ENCODE assay signal across 12 cellular contexts in genomic region chr10:124523301-124523871, GRCh38.
DNase-seq lines count a peak whose midpoint lies in the region; ATAC-seq, FAIRE-seq and TF ChIP-seq lines count a peak whose summit lies in the region.
"Had no signal": no experiment of that assay in that cellular context is flagged by ENCODE, and none has a peak within 500 bp of the region (broad histone marks: within the 10 kb centered on the region; RNA-seq: fewer than 3 reads in every experiment).

No MANE protein-coding gene starts in this region.

- no peaks in the 10 kb centered on the region for H3K9me3 Mint-ChIP-seq in activated naive CD4-positive, alpha-beta T cell treated with anti-CD3 and anti-CD28 coated beads, Interleukin-2, amount 10 ng/mL, durations not matched to agents 7 days and 5 days
- H3K9me3 Mint-ChIP-seq: activated naive CD4-positive, alpha-beta T cell treated with anti-CD3 and anti-CD28 coated beads for 36 hours had no signal

- no peaks in the 10 kb centered on the region for H3K79me1 ChIP-seq in neuronal stem cell (ENCODE audit: low read depth, low read length)

- no peak overlapping the region for H2BK15ac ChIP-seq in neuronal stem cell (ENCODE audit: low read length)

- no peak for TF ChIP-seq POLR2A in endothelial cell of umbilical vein (IDR thresholded peaks at IDR 0.05; ENCODE audit: low read depth, low read length)

- H3K27me3 Mint-ChIP-seq in activated naive CD4-positive, alpha-beta T cell treated with anti-CD3 and anti-CD28 coated beads, Interleukin-2, amount 10 ng/mL, durations not matched to agents 7 days and 5 days = no peaks in the 10 kb centered on the region

- no peak overlapping the region for H3K4me3 ChIP-seq in AG10803 (ENCODE audit: low read length)
- H3K4me3 ChIP-seq in endothelial cell of umbilical vein (replicated peaks in 1 of 3; ENCODE audit: insufficient read depth in 1 of 3, low read depth in 1 of 3, low read length in 3 of 3) = no peak overlapping the region
- H3K4me3 ChIP-seq in neuronal stem cell (ENCODE audit: low read length in 2 of 2) = no peak overlapping the region

- no peaks in the 10 kb centered on the region for H3K36me3 Mint-ChIP-seq in activated naive CD4-positive, alpha-beta T cell treated with anti-CD3 and anti-CD28 coated beads, Interleukin-2, amount 10 ng/mL, durations not matched to agents 7 days and 5 days

- no peak for ATAC-seq in GM21786 (IDR thresholded peaks at IDR 0.05; ENCODE audit: unreplicated experiment)
- no peak for ATAC-seq in HG02588 (IDR thresholded peaks at IDR 0.05; ENCODE audit: unreplicated experiment)
- ATAC-seq in HG02840 (IDR thresholded peaks at IDR 0.05; ENCODE audit: low FRiP score, unreplicated experiment) = no peak

- H3K18ac ChIP-seq in neuronal stem cell (ENCODE audit: low read length) = peak overlapping the region; percentile 70

- no peak overlapping the region for H3K4me3 Mint-ChIP-seq in activated naive CD4-positive, alpha-beta T cell treated with anti-CD3 and anti-CD28 coated beads, Interleukin-2, amount 10 ng/mL, durations not matched to agents 7 days and 5 days
- H3K4me3 Mint-ChIP-seq: activated naive CD4-positive, alpha-beta T cell treated with anti-CD3 and anti-CD28 coated beads for 36 hours had no signal

- H4K91ac ChIP-seq in neuronal stem cell (ENCODE audit: low read depth, low read length, poor library complexity) = no peak overlapping the region

- peak overlapping the region; percentile 9 for H3K14ac ChIP-seq in neuronal stem cell (ENCODE audit: low read length)

- H3K4me1 ChIP-seq in endothelial cell of umbilical vein (ENCODE audit: control insufficient read depth, extremely low read depth, insufficient read depth, low read length) = no peaks in the 10 kb centered on the region
- peaks cover 7 to 12% of the 10 kb centered on the region in 2 donors for H3K4me1 ChIP-seq in neuronal stem cell (ENCODE audit: control insufficient read depth in 2 of 2, insufficient read depth in 1 of 2, low read depth in 1 of 2, low read length in 2 of 2)

- H3K4me1 Mint-ChIP-seq in activated naive CD4-positive, alpha-beta T cell treated with anti-CD3 and anti-CD28 coated beads, Interleukin-2, amount 10 ng/mL, durations not matched to agents 7 days and 5 days = no peaks in the 10 kb centered on the region

- H3K27ac ChIP-seq in endothelial cell of umbilical vein (ENCODE audit: insufficient read depth, low read depth, low read length) = no peak overlapping the region
- no peak overlapping the region for H3K27ac ChIP-seq in neuronal stem cell (replicated peaks; ENCODE audit: low read length)
- H3K27ac ChIP-seq: HL-60 had no signal

- POLR2A ChIA-PET in endothelial cell of umbilical vein (lab: Charles Lee) = no interaction called here

- BruUV-seq in endothelial cell of umbilical vein (replicated peaks; lab: Mats Ljungman, UMichigan) = no TSS peak

- DNase-seq in AG10803 (ENCODE audit: low read depth) (peak; percentile 13), NOMO-1 (lab: John Stamatoyannopoulos, UW; ENCODE audit: unreplicated experiment in 2 of 2) (peak; percentile 52 to 78), endothelial cell of umbilical vein (ENCODE audit: low read depth, low spot score) (peak; percentile 25), neuronal stem cell (ENCODE audit: low spot score) (no peak)
- DNase-seq in activated naive CD4-positive, alpha-beta T cell treated with anti-CD3 and anti-CD28 coated beads, Interleukin-2, amount 10 ng/mL, durations not matched to agents 7 days and 5 days = no peak
- DNase-seq: activated naive CD4-positive, alpha-beta T cell treated with anti-CD3 and anti-CD28 coated beads for 36 hours had no signal

- H2BK5ac ChIP-seq in neuronal stem cell (ENCODE audit: low read length) = peak overlapping the region; percentile 82

- CTCF ChIA-PET in endothelial cell of umbilical vein (lab: Charles Lee) = interaction anchor here (2.7 kb wide), 1 partner anchor 222 kb away, joined by 11 read pairs; no protein-coding TSS in a partner anchor
- CTCF ChIA-PET in activated naive CD4-positive, alpha-beta T cell treated with anti-CD3 and anti-CD28 coated beads, Interleukin-2, amount 10 ng/mL, durations not matched to agents 7 days and 5 days (lab: Charles Lee) = interaction anchor here (1.0 kb wide), 1 partner anchor 9 kb away, joined by 3 read pairs; no protein-coding TSS in a partner anchor

- peak; percentile 8 for FAIRE-seq in endothelial cell of umbilical vein (lab: Jason Lieb, UNC)
- FAIRE-seq: GM12892, H54 had no signal

- no peaks in the 10 kb centered on the region for H3K9me1 ChIP-seq in endothelial cell of umbilical vein (replicated peaks; ENCODE audit: control insufficient read depth, extremely low read depth, insufficient read depth, low read length)

- H3K27me3 ChIP-seq in endothelial cell of umbilical vein (ENCODE audit: control insufficient read depth in 2 of 2, insufficient read depth in 2 of 2, low read length in 2 of 2) = no peaks in the 10 kb centered on the region
- H3K27me3 ChIP-seq in neuronal stem cell (ENCODE audit: control insufficient read depth in 3 of 3, insufficient read depth in 3 of 3, low read depth in 1 of 3, low read length in 3 of 3) = no peaks in the 10 kb centered on the region

- H2BK120ac ChIP-seq in neuronal stem cell (ENCODE audit: low read depth, low read length) = no peak overlapping the region

- dilution Hi-C loops in endothelial cell of umbilical vein (cut with MboI; ENCODE audit: extremely low pct_ligation_motif_present, low sequenced_read_pairs) = no loop called here

- H3K4ac ChIP-seq in neuronal stem cell (ENCODE audit: low read length) = no peak overlapping the region

- intact Hi-C loops in endothelial cell of umbilical vein (cut with micrococcal nuclease) = no loop called here

- H3K9ac ChIP-seq in endothelial cell of umbilical vein (replicated peaks; ENCODE audit: extremely low read depth, insufficient read depth, low read length) (no peak overlapping the region), neuronal stem cell (ENCODE audit: low read depth, low read length, poor library complexity) (peak overlapping the region; percentile 60)

- TF ChIP-seq CTCF in AG10803 (conservative IDR thresholded peaks at IDR 0.05; ENCODE audit: low read length) (no peak), endothelial cell of umbilical vein (IDR thresholded peaks at IDR 0.05; ENCODE audit: extremely low read depth in 1 of 2, insufficient read depth in 1 of 2, low read depth in 1 of 2, low read length in 2 of 2) (no peak)

- no peaks in the 10 kb centered on the region for H3K36me3 ChIP-seq in endothelial cell of umbilical vein (ENCODE audit: control insufficient read depth in 2 of 2, extremely low read depth in 1 of 2, insufficient read depth in 2 of 2, low read length in 2 of 2)
- no peaks in the 10 kb centered on the region for H3K36me3 ChIP-seq in neuronal stem cell (replicated peaks in 1 of 2; ENCODE audit: control insufficient read depth in 2 of 2, insufficient read depth in 2 of 2, low read length in 2 of 2)

- no peaks in the 10 kb centered on the region for H4K20me1 ChIP-seq in endothelial cell of umbilical vein (replicated peaks; ENCODE audit: control insufficient read depth, extremely low read depth, insufficient read depth, low read length)

- WGBS in neuronal stem cell (ENCODE audit: extremely low coverage in 2 of 2, insufficient read length in 2 of 2, insufficient replicate concordance in 1 of 2), 2 donors = no CpG with 5 or more reads among the region's 17 CpGs

- H3K27ac Mint-ChIP-seq in activated naive CD4-positive, alpha-beta T cell treated with anti-CD3 and anti-CD28 coated beads, Interleukin-2, amount 10 ng/mL, durations not matched to agents 7 days and 5 days = no peak overlapping the region
- H3K27ac Mint-ChIP-seq: activated naive CD4-positive, alpha-beta T cell treated with anti-CD3 and anti-CD28 coated beads for 36 hours had no signal

- no peaks in the 10 kb centered on the region for H3K79me2 ChIP-seq in endothelial cell of umbilical vein (ENCODE audit: control insufficient read depth, insufficient read depth, low read length)

- peak overlapping the region; percentile 92 for H2AK5ac ChIP-seq in neuronal stem cell (ENCODE audit: low read depth, low read length)

- H4K8ac ChIP-seq in neuronal stem cell (ENCODE audit: low read depth, low read length) = no peak overlapping the region

- H2BK12ac ChIP-seq in neuronal stem cell (ENCODE audit: low read length) = no peak overlapping the region

- no peak overlapping the region for H3K23ac ChIP-seq in neuronal stem cell (ENCODE audit: low read depth, low read length, poor library complexity)

- no peaks in the 10 kb centered on the region for H3K9me3 ChIP-seq in endothelial cell of umbilical vein (replicated peaks; ENCODE audit: control insufficient read depth, insufficient read depth, low read length)
- H3K9me3 ChIP-seq in neuronal stem cell (replicated peaks in 1 of 2; ENCODE audit: control insufficient read depth in 2 of 2, insufficient read depth in 1 of 2, low read depth in 1 of 2, low read length in 2 of 2) = peaks cover 0 to 2% of the 10 kb centered on the region in 2 donors

- H2AFZ ChIP-seq in endothelial cell of umbilical vein (ENCODE audit: low read depth, low read length) (no peak overlapping the region), neuronal stem cell (ENCODE audit: low read length) (peak overlapping the region; percentile 39)

- H3K4me2 ChIP-seq in endothelial cell of umbilical vein (ENCODE audit: insufficient read depth, low read length) (no peak overlapping the region), neuronal stem cell (ENCODE audit: insufficient read depth, low read length, poor library complexity, severe bottlenecking) (no peak overlapping the region)

TF ChIP-seq in endothelial cell of umbilical vein, 7 proteins besides CTCF, POLR2A, EP300 and RAD21:
- TF ChIP-seq MYC (IDR thresholded peaks at IDR 0.05; ENCODE audit: low read depth, low read length) (no peak), JUN (IDR thresholded peaks at IDR 0.05; ENCODE audit: borderline replicate concordance, insufficient read depth, insufficient read length, low read depth) (no peak), EZH2 (IDR thresholded peaks at IDR 0.05; ENCODE audit: borderline replicate concordance, low read depth, low read length, severe bottlenecking) (no peak), GATA2 (IDR thresholded peaks at IDR 0.05; ENCODE audit: insufficient read depth, insufficient read length, low read depth, low read length) (no peak), MAX (IDR thresholded peaks at IDR 0.05; ENCODE audit: insufficient read depth, insufficient read length) (no peak), POLR2AphosphoS5 (IDR thresholded peaks at IDR 0.05; ENCODE audit: insufficient read depth, low read depth, low read length) (no peak), FOS (IDR thresholded peaks at IDR 0.05; ENCODE audit: borderline replicate concordance, insufficient read depth, low read length) (no peak)

Comparison
In these comparisons a context has a peak if more than half of its experiments do, and no peak if none do; other contexts are left out.
1. DNase-seq: peak in AG10803 (single experiment), NOMO-1 (2 of 2) and endothelial cell of umbilical vein (single experiment); none in neuronal stem cell (single experiment) and activated naive CD4-positive, alpha-beta T cell treated with anti-CD3 and anti-CD28 coated beads, Interleukin-2, amount 10 ng/mL, durations not matched to agents 7 days and 5 days (single experiment).